8 cellular contexts compared by ENCODE assay signal in the genomic region with DNA sequence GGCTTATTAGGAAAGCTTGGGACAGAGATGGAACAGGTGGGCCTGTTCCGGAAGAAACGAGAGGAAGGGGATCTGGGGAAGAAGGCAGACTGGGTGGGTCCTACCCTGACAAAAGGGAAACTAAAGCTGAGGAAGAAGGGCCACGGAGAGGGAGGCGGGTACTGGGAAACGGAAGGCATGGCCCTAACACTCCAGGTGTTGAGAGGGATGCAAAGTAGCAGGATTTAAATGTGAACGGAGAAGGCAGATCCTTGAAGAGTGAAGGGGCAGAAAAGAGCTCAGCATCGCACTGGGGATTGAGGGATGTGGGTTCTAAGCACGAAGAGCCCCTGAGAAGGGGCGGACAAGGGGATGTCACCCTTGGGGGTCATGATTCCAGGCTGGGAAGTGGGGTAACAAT. TPM values are rescaled to one million over a fixed set of nuclear protein-coding genes. Genes with fewer than 3 reads are reported as not detected.
DNase-seq lines count a peak whose midpoint lies in the region; ATAC-seq and TF ChIP-seq lines count a peak whose summit lies in the region.

No MANE protein-coding gene starts in this region.

- in situ Hi-C loops in Panc1 (cut with HindIII; ENCODE audit: low pct_unique_long_range_greater_than_20kb, low sequenced_read_pairs) = no loop called here

- intact Hi-C loops in Panc1 (cut with micrococcal nuclease; ENCODE audit: unreplicated experiment) = no loop called here

- H3K4me1 ChIP-seq in Panc1 (ENCODE audit: control insufficient read depth, insufficient read depth, low read length) = peaks cover 33% of the 10 kb centered on the region
- peaks cover 6% of the 10 kb centered on the region for H3K4me1 ChIP-seq in fibroblast of lung (ENCODE audit: control insufficient read depth, extremely low read depth, insufficient read depth, low read length)

- H3K4me3 ChIP-seq in Panc1 (ENCODE audit: low read depth in 2 of 2, low read length in 2 of 2) (peak overlapping the region; percentile 78 to 80), fibroblast of lung (replicated peaks in 1 of 4; ENCODE audit: control extremely low read depth in 1 of 4, insufficient read depth in 1 of 4, low read depth in 3 of 4, low read length in 4 of 4) (peak overlapping the region; percentile 64 to 92 (median 86)), retinal pigment epithelial cell (ENCODE audit: low read length) (peak overlapping the region; percentile 76)

- no peak overlapping the region for H3K9ac ChIP-seq in fibroblast of lung (ENCODE audit: insufficient read depth, low read length)

- peak overlapping the region; percentile 99 for H3K4me2 ChIP-seq in fibroblast of lung (ENCODE audit: extremely low read depth, insufficient read depth, low read length)

- POLR2A ChIA-PET in Panc1 (lab: Charles Lee) = no interaction called here

- TF ChIP-seq CTCF in Panc1 (IDR thresholded peaks at IDR 0.05) = no peak
- no peak for TF ChIP-seq CTCF in fibroblast of lung (conservative IDR thresholded peaks at IDR 0.05 in 1 of 2, IDR thresholded peaks at IDR 0.05 in 1 of 2; ENCODE audit: low read depth in 1 of 2, low read length in 2 of 2)
- TF ChIP-seq CTCF in retinal pigment epithelial cell (conservative IDR thresholded peaks at IDR 0.05; ENCODE audit: low read depth, low read length) = no peak

- H3K36me3 ChIP-seq in Panc1 (ENCODE audit: control insufficient read depth, insufficient read depth, low read length) = no peaks in the 10 kb centered on the region; the same call in 1 of the 2 replicates
- H3K36me3 ChIP-seq in fibroblast of lung (ENCODE audit: control insufficient read depth, insufficient read depth, low read length) = no peaks in the 10 kb centered on the region

- no peaks in the 10 kb centered on the region for H4K20me1 ChIP-seq in fibroblast of lung (ENCODE audit: control insufficient read depth, extremely low read depth, insufficient read depth, low read length)

- peak overlapping the region; percentile 22 for H2AFZ ChIP-seq in fibroblast of lung (ENCODE audit: low read length)

- no TSS peak for BruUV-seq in Panc1 (replicated peaks; lab: Mats Ljungman, UMichigan)

- peaks cover 4% of the 10 kb centered on the region for H3K79me2 ChIP-seq in fibroblast of lung (ENCODE audit: control insufficient read depth, insufficient read depth, low read length)

- H3K27ac ChIP-seq in Panc1 (ENCODE audit: low read length) (peak overlapping the region; percentile 65), fibroblast of lung (ENCODE audit: insufficient read depth, low read length) (no peak overlapping the region)

- CTCF ChIA-PET in Panc1 (lab: Charles Lee) = no interaction called here

- H3K27me3 ChIP-seq in Panc1 (ENCODE audit: control insufficient read depth, insufficient read depth, low read length) (no peaks in the 10 kb centered on the region), fibroblast of lung (ENCODE audit: control insufficient read depth, insufficient read depth, low read length) (no peaks in the 10 kb centered on the region)

- H3K9me3 ChIP-seq in Panc1 (ENCODE audit: control insufficient read depth, insufficient read depth, low read depth, low read length) = no peaks in the 10 kb centered on the region
- H3K9me3 ChIP-seq in fibroblast of lung (ENCODE audit: control insufficient read depth, insufficient read depth, low read depth, low read length) = no peaks in the 10 kb centered on the region

- no peak for ATAC-seq in Panc1
- no peak for ATAC-seq in GM21390 (IDR thresholded peaks at IDR 0.05; ENCODE audit: unreplicated experiment)
- no peak for ATAC-seq in HG03139 (IDR thresholded peaks at IDR 0.05; ENCODE audit: unreplicated experiment)

- DNase-seq in NCI-H2107 treated with DMSO at 0.1 percent for 48 hours (lab: John Stamatoyannopoulos, UW; ENCODE audit: unreplicated experiment) (peak; percentile 20), NCI-H2107 (lab: John Stamatoyannopoulos, UW) (no peak), Panc1 (ENCODE audit: low read depth, low spot score) (no peak), fibroblast of lung (ENCODE audit: low read depth in 2 of 2) (no peak), retinal pigment epithelial cell (ENCODE audit: low read depth) (no peak), COR-L47 (lab: John Stamatoyannopoulos, UW) (no peak)

RNA-seq across cellular contexts. Expression of gene STIMATE, which starts 0.7 kb away (rescaled TPM):
- 15.7 TPM for total RNA-seq in Panc1 (2021; ENCODE audit: unreplicated experiment)
- 13.1 TPM for polyA plus RNA-seq in Panc1 (2012; ENCODE audit: insufficient read length)
- total RNA-seq in fibroblast of lung = 10.3 and 13.0 TPM in 2 replicates
- polyA plus RNA-seq in fibroblast of lung = 11.6 and 11.7 TPM in 2 replicates
- 13.4 and 15.5 TPM in 2 replicates for polyA plus RNA-seq in fibroblast of lung (2012)
- polyA minus RNA-seq in fibroblast of lung (ENCODE audit: low replicate concordance) = 25.5 and 31.9 TPM in 2 replicates
